In the genomic region with DNA sequence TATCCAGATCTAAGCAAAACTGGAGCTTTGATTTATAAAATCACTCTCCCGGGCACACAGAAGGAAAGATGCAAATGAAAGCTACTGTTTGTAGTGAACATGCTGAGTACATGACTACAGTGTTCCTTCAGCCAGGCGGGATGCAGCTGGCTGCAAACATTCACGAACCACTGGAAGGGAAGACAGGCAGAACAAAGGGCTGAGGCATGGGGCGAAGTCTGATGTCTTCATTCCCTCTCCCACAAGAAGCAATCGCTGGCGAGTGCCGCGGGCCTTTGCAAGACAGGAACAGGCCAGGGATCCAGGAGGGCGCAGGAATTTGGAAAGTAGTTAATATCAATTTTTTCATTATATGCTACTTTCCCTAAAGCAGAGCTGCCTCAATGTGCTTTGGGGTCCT, we compare ENCODE assay signal across 33 cellular contexts.
A peak's percentile ranks its signal among the peaks of the same experiment; 100 is the strongest.
DNase-seq lines count a peak whose midpoint lies in the region; ATAC-seq and TF ChIP-seq lines count a peak whose summit lies in the region.
"Had no signal": no experiment of that assay in that cellular context is flagged by ENCODE, and none has a peak within 500 bp of the region (broad histone marks: within the 10 kb centered on the region; RNA-seq: fewer than 3 reads in every experiment).

No MANE protein-coding gene starts in this region.

- H3K4me3 ChIP-seq in left ventricle myocardium inferior (no peak overlapping the region), breast epithelium (no peak overlapping the region)
- H3K4me3 ChIP-seq: gastroesophageal sphincter, prostate gland, sigmoid colon, stomach, tibial nerve had no signal

- H3K27me3 ChIP-seq in left ventricle myocardium inferior (ENCODE audit: low read depth): peaks cover 31% of the 10 kb centered on the region
- H3K27me3 ChIP-seq in breast epithelium: peaks cover 0 to 18% of the 10 kb centered on the region in 2 donors
- H3K27me3 ChIP-seq: BE2C, brain microvascular endothelial cell, neutrophil, tibial nerve had no signal

- DNase-seq in left ventricle myocardium superior (no peak), left ventricle myocardium inferior (no peak), caudate nucleus (lab: John Stamatoyannopoulos, UW) (peak in 13 of 61 donors; percentile 2 to 16 (median 7)), midbrain (lab: John Stamatoyannopoulos, UW) (peak; percentile 23), NCI-H1694 treated with DMSO at 0.1 percent for 48 hours (lab: John Stamatoyannopoulos, UW) (no peak), breast epithelium (ENCODE audit: low spot score in 2 of 2) (no peak)
- no peak for DNase-seq in activated CD4-positive, CD25-positive, alpha-beta regulatory T cell (lab: John Stamatoyannopoulos, UW)
- DNase-seq: ACHN; activated CD4-positive, alpha-beta T cell treated with anti-CD3 and anti-CD28 coated beads for 36 hours; activated CD8-positive, alpha-beta memory T cell treated with anti-CD3 and anti-CD28 coated beads, Interleukin-2, amount 50 U/mL, for 48 hours; activated CD8-positive, alpha-beta T cell treated with anti-CD3 and anti-CD28 coated beads for 36 hours; activated naive CD4-positive, alpha-beta T cell treated with anti-CD3 and anti-CD28 coated beads, Interleukin-2, amount 10 ng/mL, durations not matched to agents 7 days and 5 days; BE2C; brain microvascular endothelial cell; CD8-positive, alpha-beta T cell; HCEC 1CT; immature natural killer cell; mesenchymal stem cell; MM.1S; NCI-H526 treated with DMSO at 0.1 percent for 48 hours; SHP77 treated with DMSO at 0.1 percent for 48 hours; sigmoid colon; stimulated activated CD4-positive, alpha-beta T cell treated with anti-CD3 and anti-CD28 coated beads, Interleukin-12 subunit alpha, Interleukin-12 subunit beta, amount 100 ng/mL, for 4 hours; stimulated activated CD4-positive, alpha-beta T cell treated with anti-CD3 and anti-CD28 coated beads, Interleukin-4, amount 100 ng/mL, for 1 hour; stomach had no signal

- peaks cover 28% of the 10 kb centered on the region for H3K9me3 ChIP-seq in left ventricle myocardium inferior (replicated peaks)
- peaks cover 6 to 18% of the 10 kb centered on the region in 2 donors for H3K9me3 ChIP-seq in breast epithelium
- H3K9me3 ChIP-seq: BE2C, neutrophil, prostate gland had no signal

- H3K27ac ChIP-seq in left ventricle myocardium inferior (replicated peaks) (no peak overlapping the region), caudate nucleus (ENCODE audit: low read depth, low read length) (peak overlapping the region; percentile 39), breast epithelium (no peak overlapping the region)
- H3K27ac ChIP-seq: brain microvascular endothelial cell, gastroesophageal sphincter, KMS-11, neutrophil, prostate gland, sigmoid colon, stomach, tibial nerve had no signal

- intact Hi-C loops in left ventricle myocardium superior (cut with micrococcal nuclease) (no loop called here), left ventricle myocardium inferior (cut with micrococcal nuclease) (no loop called here), breast epithelium (cut with DNase I; ENCODE audit: low total_unique reads) (no loop called here)

- peaks cover 12% of the 10 kb centered on the region for H3K4me1 ChIP-seq in left ventricle myocardium inferior
- H3K4me1 ChIP-seq in breast epithelium: no peaks in the 10 kb centered on the region
- H3K4me1 ChIP-seq: BE2C, gastroesophageal sphincter, prostate gland, sigmoid colon, stomach, tibial nerve had no signal

- ATAC-seq in left ventricle myocardium superior (peak; percentile 18), GM19351 (IDR thresholded peaks at IDR 0.05; ENCODE audit: unreplicated experiment) (no peak)
- ATAC-seq: activated CD4-positive, alpha-beta T cell treated with anti-CD3 and anti-CD28 coated beads for 36 hours; activated CD8-positive, alpha-beta T cell treated with anti-CD3 and anti-CD28 coated beads for 36 hours; activated T-helper 17 cell treated with anti-CD3 and anti-CD28 coated beads, Interleukin-2, amount 50 U/mL, for 72 hours; CD8-positive, alpha-beta T cell; gastroesophageal sphincter; Panc1 had no signal

- H3K36me3 ChIP-seq in left ventricle myocardium inferior (no peaks in the 10 kb centered on the region), breast epithelium (no peaks in the 10 kb centered on the region)
- H3K36me3 ChIP-seq: BE2C, brain microvascular endothelial cell, gastroesophageal sphincter, neutrophil, prostate gland, sigmoid colon, stomach, tibial nerve had no signal

- TF ChIP-seq POLR2A in breast epithelium (IDR thresholded peaks at IDR 0.05): no peak

- TF ChIP-seq CTCF in left ventricle myocardium inferior (IDR thresholded peaks at IDR 0.05; ENCODE audit: borderline replicate concordance): no peak
- TF ChIP-seq CTCF in breast epithelium (IDR thresholded peaks at IDR 0.05): no peak
